8 cellular contexts compared by ENCODE assay signal in genomic region chr10:83373659-83374058, GRCh38.
A peak's percentile ranks its signal among the peaks of the same experiment; 100 is the strongest.
DNase-seq lines count a peak whose midpoint lies in the region; ATAC-seq and TF ChIP-seq lines count a peak whose summit lies in the region.

No MANE protein-coding gene starts in this region.

- H3K27ac Mint-ChIP-seq in CD4-positive, alpha-beta memory T cell = no peak overlapping the region

- no peaks in the 10 kb centered on the region for H3K79me2 ChIP-seq in PC-9 (ENCODE audit: low read depth)

- no peak overlapping the region for H3K4me2 ChIP-seq in PC-9

- DNase-seq in A673 (ENCODE audit: low spot score) (peak; percentile 15), PC-9 (peak in 1 of 2 experiments; percentile 36), globus pallidus (ENCODE audit: low spot score) (peak; percentile 8), LoVo (ENCODE audit: low spot score) (no peak)
- DNase-seq in CD4-positive, alpha-beta memory T cell = no peak

- POLR2A ChIA-PET in A673 (lab: Charles Lee; ENCODE audit: low non-redundant PET) = no interaction called here
- POLR2A ChIA-PET in PC-9 (lab: Charles Lee; ENCODE audit: unreplicated experiment) = no interaction called here
- POLR2A ChIA-PET in CD4-positive, alpha-beta memory T cell (lab: Charles Lee; ENCODE audit: partially characterized antibody) = no interaction called here

- H3K27ac ChIP-seq in A673 (ENCODE audit: low read depth, low read length, poor library complexity, severe bottlenecking) (no peak overlapping the region), PC-9 (no peak overlapping the region)
- no peak overlapping the region for H3K27ac ChIP-seq in CD4-positive, alpha-beta memory T cell (ENCODE audit: low read depth, low read length)

- no peaks in the 10 kb centered on the region for H3K36me3 Mint-ChIP-seq in CD4-positive, alpha-beta memory T cell

- CTCF ChIA-PET in A673 (lab: Charles Lee) (no interaction called here), PC-9 (lab: Charles Lee) (no interaction called here)
- CTCF ChIA-PET in CD4-positive, alpha-beta memory T cell (lab: Charles Lee; ENCODE audit: partially characterized antibody) = no interaction called here

- no peak overlapping the region for H2AFZ ChIP-seq in PC-9

- no peaks in the 10 kb centered on the region for H3K4me1 ChIP-seq in A673 (ENCODE audit: insufficient read depth, low read length, poor library complexity, severe bottlenecking)
- H3K4me1 ChIP-seq in PC-9 (replicated peaks; ENCODE audit: insufficient read depth) = no peaks in the 10 kb centered on the region
- no peaks in the 10 kb centered on the region for H3K4me1 ChIP-seq in CD4-positive, alpha-beta memory T cell (ENCODE audit: insufficient read depth, low read length)

- no peak overlapping the region for H3K4me3 ChIP-seq in A673 (ENCODE audit: low read depth, low read length, poor library complexity, severe bottlenecking)
- no peak overlapping the region for H3K4me3 ChIP-seq in PC-9
- H3K4me3 ChIP-seq in CD4-positive, alpha-beta memory T cell (ENCODE audit: low read length in 2 of 2) = no peak overlapping the region

- H3K27me3 ChIP-seq in A673 (replicated peaks; ENCODE audit: insufficient read depth, low read depth, low read length, poor library complexity) (no peaks in the 10 kb centered on the region), PC-9 (ENCODE audit: insufficient read depth, low read depth) (no peaks in the 10 kb centered on the region)
- no peaks in the 10 kb centered on the region for H3K27me3 ChIP-seq in CD4-positive, alpha-beta memory T cell (ENCODE audit: insufficient read depth, low read length)

- no peaks in the 10 kb centered on the region for H3F3A ChIP-seq in PC-9 (ENCODE audit: insufficient read depth, low read depth)

- no peaks in the 10 kb centered on the region for H4K20me1 ChIP-seq in PC-9 (ENCODE audit: insufficient read depth)

- BruUV-seq in A673 (replicated peaks; lab: Mats Ljungman, UMichigan) (no TSS peak), PC-9 (replicated peaks; lab: Mats Ljungman, UMichigan) (no TSS peak)

- H3K4me3 Mint-ChIP-seq in CD4-positive, alpha-beta memory T cell = no peak overlapping the region

- H3K27me3 Mint-ChIP-seq in CD4-positive, alpha-beta memory T cell = no peaks in the 10 kb centered on the region

- ATAC-seq in GM21367 (IDR thresholded peaks at IDR 0.05; ENCODE audit: unreplicated experiment) (peak; percentile 57), HG03457 (IDR thresholded peaks at IDR 0.05; ENCODE audit: unreplicated experiment) (no peak), GM21576 (IDR thresholded peaks at IDR 0.05; ENCODE audit: unreplicated experiment) (no peak)

- intact Hi-C loops in A673 (cut with micrococcal nuclease; ENCODE audit: unreplicated experiment) (no loop called here), PC-9 (cut with micrococcal nuclease; ENCODE audit: unreplicated experiment) (no loop called here)
- intact Hi-C loops in CD4-positive, alpha-beta memory T cell (cut with micrococcal nuclease) = no loop called here

- H3K36me3 ChIP-seq in A673 (ENCODE audit: insufficient read depth, low read length, poor library complexity, severe bottlenecking) (no peaks in the 10 kb centered on the region), PC-9 (ENCODE audit: low read depth) (no peaks in the 10 kb centered on the region)
- H3K36me3 ChIP-seq in CD4-positive, alpha-beta memory T cell (ENCODE audit: insufficient read depth, low read length) = no peaks in the 10 kb centered on the region

- peaks cover 0 to 9% (median 3%) of the 10 kb centered on the region in 8 donors for H3K9me3 Mint-ChIP-seq in CD4-positive, alpha-beta memory T cell

- H3K9me2 ChIP-seq in PC-9 (ENCODE audit: insufficient read depth) = no peaks in the 10 kb centered on the region

- H3K4me1 Mint-ChIP-seq in CD4-positive, alpha-beta memory T cell = no peaks in the 10 kb centered on the region

- TF ChIP-seq CTCF in A673 (conservative IDR thresholded peaks at IDR 0.05; ENCODE audit: low read depth, low read length) = peak; percentile 42
- peak; percentile 49 for TF ChIP-seq CTCF in PC-9 (conservative IDR thresholded peaks at IDR 0.05)

- peaks cover 11% of the 10 kb centered on the region for H3K9me3 ChIP-seq in A673 (ENCODE audit: low read depth, low read length, poor library complexity, severe bottlenecking)
- H3K9me3 ChIP-seq in PC-9 (ENCODE audit: insufficient read depth, low read depth) = no peaks in the 10 kb centered on the region
- H3K9me3 ChIP-seq in CD4-positive, alpha-beta memory T cell (ENCODE audit: control insufficient read depth in 1 of 2, low read length in 2 of 2) = no peaks in the 10 kb centered on the region

Comparison
In these comparisons a context has a peak if more than half of its experiments do, and no peak if none do; other contexts are left out.
1. DNase-seq: peak in A673 (single experiment) and globus pallidus (single experiment); none in CD4-positive, alpha-beta memory T cell (0 of 5) and LoVo (single experiment).